ENCODE assay signal across 8 cellular contexts in the genomic region with DNA sequence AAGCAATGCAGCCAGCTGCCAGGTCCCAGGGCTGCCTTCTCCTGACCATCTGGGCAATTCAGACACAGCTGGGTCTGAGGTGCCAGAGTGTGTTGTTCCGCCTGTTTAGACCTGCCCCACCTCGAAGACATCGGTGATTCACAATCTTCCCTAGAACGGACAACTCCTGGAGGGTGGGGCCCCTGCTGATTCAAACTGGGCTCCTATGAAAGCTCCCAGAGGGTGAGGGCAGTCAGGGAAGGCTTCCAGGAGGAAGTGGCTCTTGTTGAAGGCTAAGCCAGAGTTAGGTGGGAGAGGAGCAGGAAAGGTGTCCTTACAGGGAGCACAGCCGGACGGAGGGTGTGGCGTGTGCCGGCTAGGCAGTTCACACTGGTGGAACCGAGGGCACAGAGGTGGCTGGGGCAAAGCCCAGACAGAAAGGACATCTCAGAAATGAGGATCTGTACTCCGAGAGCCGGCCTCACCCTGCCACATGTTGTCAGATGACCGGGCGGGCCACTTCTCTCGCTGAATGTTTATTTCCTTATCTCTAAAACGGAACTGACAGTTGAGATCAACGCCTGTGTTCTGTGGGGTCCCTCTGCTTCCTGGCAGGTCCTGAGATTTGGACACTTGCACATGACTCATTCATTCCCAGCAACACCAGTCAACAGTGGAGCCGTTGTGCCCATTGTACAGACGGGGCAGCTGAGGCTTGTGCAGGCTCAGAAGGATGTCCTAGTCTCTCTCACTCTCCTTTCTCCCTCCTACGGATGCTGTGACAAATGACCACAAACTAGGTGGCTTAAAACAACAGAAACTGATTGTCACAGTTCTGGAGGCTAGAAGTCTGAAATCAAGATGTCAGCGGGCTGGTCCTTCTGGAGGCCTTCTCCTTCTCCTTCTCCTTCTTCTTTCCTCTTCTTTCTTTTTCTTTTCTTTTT. TPM values are rescaled to one million over a fixed set of nuclear protein-coding genes. Genes with fewer than 3 reads are reported as not detected.
DNase-seq lines count a peak whose midpoint lies in the region; ATAC-seq, FAIRE-seq and TF ChIP-seq lines count a peak whose summit lies in the region.

No MANE protein-coding gene starts in this region.

- DNase-seq in GM06990 (ENCODE audit: extremely low read depth, insufficient read length) = peak; percentile 68
- DNase-seq in GM12878 (ENCODE audit: low read depth, low spot score) = no peak
- DNase-seq in mucosa of gallbladder (ENCODE audit: low spot score) = peak; percentile 78
- DNase-seq in NCI-H774 (lab: John Stamatoyannopoulos, UW) = no peak
- no peak for DNase-seq in activated gamma-delta T cell treated with Interleukin-2 at 50 U/mL for 16 hours
- DNase-seq in stimulated activated CD4-positive, alpha-beta T cell treated with anti-CD3 and anti-CD28 coated beads, Interleukin-2, amount 100 ng/mL, for 48 hours = no peak
- no peak for DNase-seq in NCI-H2196 treated with DMSO at 0.1 percent for 48 hours (lab: John Stamatoyannopoulos, UW; ENCODE audit: unreplicated experiment)

- ATAC-seq in HG03521 (IDR thresholded peaks at IDR 0.05; ENCODE audit: unreplicated experiment) (peak; percentile 68), GM12878 (peak; percentile 81)

- H3K4me1 ChIP-seq in GM12878 (ENCODE audit: control insufficient read depth, insufficient read depth, low read length) = peaks cover 23% of the 10 kb centered on the region

- WGBS in GM12878 (ENCODE audit: insufficient coverage, insufficient replicate concordance, low lambda C conversion rate, missing lambda C conversion rate) = 25% methylated on average over 20 of the region's 20 CpGs

- no peak for TF ChIP-seq CTCF in GM06990 (IDR thresholded peaks at IDR 0.05; ENCODE audit: insufficient read depth, low read length, poor library complexity, severe bottlenecking)
- TF ChIP-seq CTCF in GM12878 (IDR thresholded peaks at IDR 0.05 in 2 of 3, conservative IDR thresholded peaks at IDR 0.05 in 1 of 3; ENCODE audit: control insufficient read depth in 2 of 3, extremely low read depth in 1 of 3, insufficient read depth in 1 of 3, low read depth in 3 of 3, low read length in 3 of 3) = no peak

- H3K27me3 ChIP-seq in GM06990 (replicated peaks; ENCODE audit: control insufficient read depth, insufficient read depth, low read length) (no peaks in the 10 kb centered on the region), GM12878 (replicated peaks in 1 of 2; ENCODE audit: control insufficient read depth in 2 of 2, insufficient read depth in 2 of 2, low read length in 1 of 2) (no peaks in the 10 kb centered on the region)

- H3K4me3 ChIP-seq in GM06990 (replicated peaks; ENCODE audit: low read depth, low read length) = no peak overlapping the region
- no peak overlapping the region; the same call in 1 of the 2 replicates for H3K4me3 ChIP-seq in GM12878

- intact Hi-C loops in GM12878 (cut with micrococcal nuclease; ENCODE audit: unreplicated experiment) = no loop called here

- no peaks in the 10 kb centered on the region for H4K20me1 ChIP-seq in GM12878 (ENCODE audit: control insufficient read depth, insufficient read depth)

- peak overlapping the region; percentile 16 for H2AFZ ChIP-seq in GM12878 (ENCODE audit: control insufficient read depth, low read depth, low read length)

- H3K27ac ChIP-seq in GM12878 (ENCODE audit: control insufficient read depth, insufficient read depth) = no peak overlapping the region

- in situ Hi-C loops in GM12878 (cut with MboI) = no loop called here

- CTCF ChIA-PET in GM12878 (lab: Yijun Ruan, JAX) = interaction anchor here (0.7 to 1.3 kb wide), 5 partner anchors 22 to 207 kb away, joined by 3 to 4 read pairs (median 4); no protein-coding TSS in a partner anchor

- SMC1A ChIA-PET in GM12878 (lab: Charles Lee; ENCODE audit: uncharacterized antibody, unreplicated experiment) = interaction anchor here (2.9 kb wide), 1 partner anchor 31 kb away, joined by 8 read pairs; no protein-coding TSS in a partner anchor

- no peak for TF ChIP-seq RAD21 in GM12878 (IDR thresholded peaks at IDR 0.05; ENCODE audit: insufficient read depth, low read depth, low read length)

- H3K9ac ChIP-seq in GM12878 (ENCODE audit: control insufficient read depth, insufficient read depth, low read length) = no peak overlapping the region

- H3K4me2 ChIP-seq in GM12878 (ENCODE audit: control insufficient read depth, insufficient read depth) = peak overlapping the region; percentile 46

- POLR2A ChIA-PET in GM12878 (lab: Charles Lee) = interaction anchor here (0.6 to 1.1 kb wide), 4 partner anchors 28 to 117 kb away, joined by 3 to 5 read pairs (median 4); no protein-coding TSS in a partner anchor

- FAIRE-seq in GM12878 (lab: Jason Lieb, UNC) = peak; percentile 84

- RAD21 ChIA-PET in GM12878 (lab: Charles Lee; ENCODE audit: unreplicated experiment) = interaction anchor here (0.7 kb wide), 1 partner anchor 27 kb away, joined by 3 read pairs; the partner anchor contains the start of gene LITAF

- no peaks in the 10 kb centered on the region for H3K9me3 ChIP-seq in GM12878 (replicated peaks; ENCODE audit: control insufficient read depth, insufficient read depth, low read length)

- H3K36me3 ChIP-seq in GM06990 (ENCODE audit: control insufficient read depth, insufficient read depth, low read length) (no peaks in the 10 kb centered on the region), GM12878 (ENCODE audit: control insufficient read depth in 2 of 2, insufficient read depth in 2 of 2, low read length in 1 of 2) (no peaks in the 10 kb centered on the region)

- no peak for TF ChIP-seq EP300 in GM12878 (IDR thresholded peaks at IDR 0.05; ENCODE audit: borderline replicate concordance in 1 of 2, control insufficient read depth in 1 of 2, low read depth in 2 of 2, low read length in 2 of 2)

- BruUV-seq in GM12878 (replicated peaks; lab: Mats Ljungman, UMichigan) = no TSS peak

- H3K79me2 ChIP-seq in GM12878 (ENCODE audit: control insufficient read depth, insufficient read depth, low read length) = no peaks in the 10 kb centered on the region

- TF ChIP-seq POLR2A in GM12878 (IDR thresholded peaks at IDR 0.05; ENCODE audit: low read depth, low read length) = no peak; the same call in 1 of the 2 replicates

TF ChIP-seq in GM12878, 131 proteins besides CTCF, POLR2A, EP300 and RAD21 (continues in another document):
- TF ChIP-seq IKZF1 (conservative IDR thresholded peaks at IDR 0.05) (peak; percentile 57), RCOR1 (conservative IDR thresholded peaks at IDR 0.05; ENCODE audit: low read depth, low read length) (0 out of 2 replicates have a peak, but pooled peaks have one; percentile 56), ZNF217 (IDR thresholded peaks at IDR 0.05) (peak; percentile 66; the same call in 1 of the 2 replicates), SPI1 (IDR thresholded peaks at IDR 0.05; ENCODE audit: borderline replicate concordance, insufficient read depth, low read depth, low read length) (peak; percentile 12; the same call in 1 of the 2 replicates), LARP7 (IDR thresholded peaks at IDR 0.05) (0 out of 2 replicates have a peak, but pooled peaks have one; percentile 46), DPF2 (IDR thresholded peaks at IDR 0.05) (0 out of 2 replicates have a peak, but pooled peaks have one; percentile 14), TCF3 (IDR thresholded peaks at IDR 0.05; ENCODE audit: borderline replicate concordance, insufficient read depth, low read depth, low read length) (0 out of 2 replicates have a peak, but pooled peaks have one; percentile 30), SMARCA5 (IDR thresholded peaks at IDR 0.05) (peak; percentile 85; the same call in 1 of the 2 replicates)

RNA-seq across cellular contexts. Expression of gene LITAF, which starts 26.9 kb away (rescaled TPM):
- 62.4 and 64.8 TPM in 2 replicates for total RNA-seq in GM12878 (2013; cell fraction: nucleolus; rRNA removed)
- 111 and 121 TPM in 2 replicates for total RNA-seq in GM12878 (2014; rRNA removed)
- total RNA-seq in GM12878 (2014; rRNA removed; fragmentation: Illumina TruSeq; extraction: Trizol) = 124 and 125 TPM in 2 replicates
- 168 and 173 TPM in 2 replicates for total RNA-seq in GM12878 (2021)
- polyA plus RNA-seq in GM12878 (2011; ENCODE audit: low read depth) = 90.1 TPM
- polyA plus RNA-seq in GM12878 (2011; rRNA removed) = 99.2 and 112 TPM in 2 replicates
- polyA plus RNA-seq in GM12878 (2011; cell fraction: cytosol; rRNA removed) = 193 and 266 TPM in 2 replicates
- polyA plus RNA-seq in GM12878 (2011; cell fraction: nucleus; rRNA removed) = 74.4 and 94.9 TPM in 2 replicates
- 120 and 148 TPM in 2 replicates for polyA plus RNA-seq in GM12878 (2012)
- polyA plus RNA-seq in GM12878 (2014; fragmentation: Illumina TruSeq; extraction: Trizol) = 196 and 211 TPM in 2 replicates
- polyA plus RNA-seq in GM12878 (2014; fragmentation: Nextera tagmentation; extraction: Ambion mirVana) = 100 to 1,000 TPM; 144 to 195 TPM
- polyA plus RNA-seq in GM12878 (2014; rRNA removed) = 103 and 115 TPM in 2 replicates
- polyA plus RNA-seq in GM12878 (2016; fragmentation: Nextera tagmentation; extraction: Ambion mirVana) = 100 to 1,000 TPM; 150 to 154 TPM
- 92.1 and 148 TPM in 2 replicates for polyA minus RNA-seq in GM12878 (2011; rRNA and poly(A)+ RNA removed)
- 52.1 and 57.0 TPM in 2 replicates for polyA minus RNA-seq in GM12878 (2011; cell fraction: cytosol; rRNA and poly(A)+ RNA removed)
- 28.7 and 56.3 TPM in 2 replicates for polyA minus RNA-seq in GM12878 (2011; cell fraction: nucleus; rRNA and poly(A)+ RNA removed)
- total RNA-seq in mucosa of gallbladder = 121 TPM

RNA-seq across cellular contexts. Expression of gene SNN, which starts 54.6 kb away (rescaled TPM):
- total RNA-seq in GM12878 (2013; cell fraction: nucleolus; rRNA removed) = 34.4 and 35.4 TPM in 2 replicates
- total RNA-seq in GM12878 (2014; rRNA removed) (25.6 and 28.2 TPM in 2 replicates), GM12878 (2014; rRNA removed; fragmentation: Illumina TruSeq; extraction: Trizol) (26.9 and 27.3 TPM in 2 replicates), GM12878 (2021) (38.5 and 40.4 TPM in 2 replicates), mucosa of gallbladder (55.0 TPM)
- polyA plus RNA-seq in GM12878 (2011; ENCODE audit: low read depth) = 15.3 TPM
- polyA plus RNA-seq in GM12878 (2011; rRNA removed) (32.8 and 43.4 TPM in 2 replicates), GM12878 (2014; fragmentation: Illumina TruSeq; extraction: Trizol) (26.5 and 32.4 TPM in 2 replicates), GM12878 (2014; fragmentation: Nextera tagmentation; extraction: Ambion mirVana) (1 to 10 TPM; 2.2 to 5.2 TPM), GM12878 (2014; rRNA removed) (40.0 and 42.4 TPM in 2 replicates), GM12878 (2016; fragmentation: Nextera tagmentation; extraction: Ambion mirVana) (10 to 100 TPM; 17.4 to 22.6 TPM)
- 35.7 and 49.6 TPM in 2 replicates for polyA plus RNA-seq in GM12878 (2011; cell fraction: cytosol; rRNA removed)
- 25.6 and 27.0 TPM in 2 replicates for polyA plus RNA-seq in GM12878 (2011; cell fraction: nucleus; rRNA removed)
- 19.4 and 29.5 TPM in 2 replicates for polyA plus RNA-seq in GM12878 (2012)
- polyA minus RNA-seq in GM12878 (2011; rRNA and poly(A)+ RNA removed) = 17.0 and 24.5 TPM in 2 replicates
- 10.7 and 12.4 TPM in 2 replicates for polyA minus RNA-seq in GM12878 (2011; cell fraction: cytosol; rRNA and poly(A)+ RNA removed)
- 9.7 and 16.1 TPM in 2 replicates for polyA minus RNA-seq in GM12878 (2011; cell fraction: nucleus; rRNA and poly(A)+ RNA removed)

Comparison
In these comparisons a context has a peak if more than half of its experiments do, and no peak if none do; other contexts are left out.
1. DNase-seq: peak in GM06990 (single experiment) and mucosa of gallbladder (single experiment); none in GM12878 (single experiment), NCI-H774 (single experiment), activated gamma-delta T cell treated with Interleukin-2 at 50 U/mL for 16 hours (single experiment), stimulated activated CD4-positive, alpha-beta T cell treated with anti-CD3 and anti-CD28 coated beads, Interleukin-2, amount 100 ng/mL, for 48 hours (0 of 2) and NCI-H2196 treated with DMSO at 0.1 percent for 48 hours (single experiment).